ENCODE assay signal across 1 cellular context in genomic region chr10:104274762-104275721, GRCh38.
TF ChIP-seq lines count a peak whose summit lies in the region.

No MANE protein-coding gene starts in this region.

TF ChIP-seq in HepG2, 621 proteins besides CTCF, POLR2A, EP300 and RAD21 (continued from another document and continues in another):
- peak; percentile 83 for TF ChIP-seq KDM2A (CRISPR knock-in tag; IDR thresholded peaks at IDR 0.05; ENCODE audit: borderline replicate concordance, low read depth)
- no peak for TF ChIP-seq ZNF331 (CRISPR knock-in tag; IDR thresholded peaks at IDR 0.05)
- no peak for TF ChIP-seq PITX1 (CRISPR knock-in tag; IDR thresholded peaks at IDR 0.05)
- TF ChIP-seq ZNF569 (CRISPR knock-in tag; IDR thresholded peaks at IDR 0.05; ENCODE audit: borderline replicate concordance), result no peak
- TF ChIP-seq, protein P1, sequence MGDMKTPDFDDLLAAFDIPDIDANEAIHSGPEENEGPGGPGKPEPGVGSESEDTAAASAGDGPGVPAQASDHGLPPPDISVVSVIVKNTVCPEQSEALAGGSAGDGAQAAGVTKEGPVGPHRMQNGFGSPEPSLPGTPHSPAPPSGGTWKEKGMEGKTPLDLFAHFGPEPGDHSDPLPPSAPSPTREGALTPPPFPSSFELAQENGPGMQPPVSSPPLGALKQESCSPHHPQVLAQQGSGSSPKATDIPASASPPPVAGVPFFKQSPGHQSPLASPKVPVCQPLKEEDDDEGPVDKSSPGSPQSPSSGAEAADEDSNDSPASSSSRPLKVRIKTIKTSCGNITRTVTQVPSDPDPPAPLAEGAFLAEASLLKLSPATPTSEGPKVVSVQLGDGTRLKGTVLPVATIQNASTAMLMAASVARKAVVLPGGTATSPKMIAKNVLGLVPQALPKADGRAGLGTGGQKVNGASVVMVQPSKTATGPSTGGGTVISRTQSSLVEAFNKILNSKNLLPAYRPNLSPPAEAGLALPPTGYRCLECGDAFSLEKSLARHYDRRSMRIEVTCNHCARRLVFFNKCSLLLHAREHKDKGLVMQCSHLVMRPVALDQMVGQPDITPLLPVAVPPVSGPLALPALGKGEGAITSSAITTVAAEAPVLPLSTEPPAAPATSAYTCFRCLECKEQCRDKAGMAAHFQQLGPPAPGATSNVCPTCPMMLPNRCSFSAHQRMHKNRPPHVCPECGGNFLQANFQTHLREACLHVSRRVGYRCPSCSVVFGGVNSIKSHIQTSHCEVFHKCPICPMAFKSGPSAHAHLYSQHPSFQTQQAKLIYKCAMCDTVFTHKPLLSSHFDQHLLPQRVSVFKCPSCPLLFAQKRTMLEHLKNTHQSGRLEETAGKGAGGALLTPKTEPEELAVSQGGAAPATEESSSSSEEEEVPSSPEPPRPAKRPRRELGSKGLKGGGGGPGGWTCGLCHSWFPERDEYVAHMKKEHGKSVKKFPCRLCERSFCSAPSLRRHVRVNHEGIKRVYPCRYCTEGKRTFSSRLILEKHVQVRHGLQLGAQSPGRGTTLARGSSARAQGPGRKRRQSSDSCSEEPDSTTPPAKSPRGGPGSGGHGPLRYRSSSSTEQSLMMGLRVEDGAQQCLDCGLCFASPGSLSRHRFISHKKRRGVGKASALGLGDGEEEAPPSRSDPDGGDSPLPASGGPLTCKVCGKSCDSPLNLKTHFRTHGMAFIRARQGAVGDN (CRISPR knock-in tag; IDR thresholded peaks at IDR 0.05), result peak; percentile 88
- no peak for TF ChIP-seq HNRNPH1 (optimal IDR thresholded peaks at IDR 0.05; ENCODE audit: low read depth, low read length)
- TF ChIP-seq, protein P2, sequence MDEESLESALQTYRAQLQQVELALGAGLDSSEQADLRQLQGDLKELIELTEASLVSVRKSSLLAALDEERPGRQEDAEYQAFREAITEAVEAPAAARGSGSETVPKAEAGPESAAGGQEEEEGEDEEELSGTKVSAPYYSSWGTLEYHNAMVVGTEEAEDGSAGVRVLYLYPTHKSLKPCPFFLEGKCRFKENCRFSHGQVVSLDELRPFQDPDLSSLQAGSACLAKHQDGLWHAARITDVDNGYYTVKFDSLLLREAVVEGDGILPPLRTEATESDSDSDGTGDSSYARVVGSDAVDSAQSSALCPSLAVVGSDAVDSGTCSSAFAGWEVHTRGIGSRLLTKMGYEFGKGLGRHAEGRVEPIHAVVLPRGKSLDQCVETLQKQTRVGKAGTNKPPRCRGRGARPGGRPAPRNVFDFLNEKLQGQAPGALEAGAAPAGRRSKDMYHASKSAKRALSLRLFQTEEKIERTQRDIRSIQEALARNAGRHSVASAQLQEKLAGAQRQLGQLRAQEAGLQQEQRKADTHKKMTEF (CRISPR knock-in tag; IDR thresholded peaks at IDR 0.05), result no peak; the same call in 1 of the 2 replicates
- peak; percentile 71 for TF ChIP-seq SALL1 (CRISPR knock-in tag; IDR thresholded peaks at IDR 0.05)
- TF ChIP-seq IRX3 (CRISPR knock-in tag; IDR thresholded peaks at IDR 0.05; ENCODE audit: borderline replicate concordance, low read depth), result no peak
- TF ChIP-seq ZBTB1 (CRISPR knock-in tag; IDR thresholded peaks at IDR 0.05; ENCODE audit: borderline replicate concordance), result no peak
- peak; percentile 39; the same call in 1 of the 2 replicates for TF ChIP-seq MYC (CRISPR knock-in tag; IDR thresholded peaks at IDR 0.05; ENCODE audit: borderline replicate concordance)
- TF ChIP-seq HDAC2 (CRISPR knock-in tag; IDR thresholded peaks at IDR 0.05), result peak; percentile 37; the same call in 1 of the 2 replicates
- 0 out of 2 replicates have a peak, but pooled peaks have one; percentile 39 for TF ChIP-seq ZNF747 (CRISPR knock-in tag; IDR thresholded peaks at IDR 0.05; ENCODE audit: borderline replicate concordance)
- TF ChIP-seq RXRA (CRISPR knock-in tag; IDR thresholded peaks at IDR 0.05), result peak; percentile 27; the same call in 1 of the 2 replicates
- TF ChIP-seq ZMYM4 (CRISPR knock-in tag; IDR thresholded peaks at IDR 0.05), result peak; percentile 53; the same call in 1 of the 2 replicates
- TF ChIP-seq TFAP4 (IDR thresholded peaks at IDR 0.05; ENCODE audit: borderline replicate concordance, low read depth), result peak; percentile 45; the same call in 1 of the 2 replicates
- TF ChIP-seq SATB2 (CRISPR knock-in tag; IDR thresholded peaks at IDR 0.05), result no peak
- no peak for TF ChIP-seq ZFAT (CRISPR knock-in tag; conservative IDR thresholded peaks at IDR 0.05)
- TF ChIP-seq ZNF629 (CRISPR knock-in tag; conservative IDR thresholded peaks at IDR 0.05), result no peak
- TF ChIP-seq ZNF598 (CRISPR knock-in tag; IDR thresholded peaks at IDR 0.05; ENCODE audit: borderline replicate concordance), result no peak
- no peak for TF ChIP-seq MNT (IDR thresholded peaks at IDR 0.05)
- peak; percentile 42; the same call in 1 of the 2 replicates for TF ChIP-seq PHF8 (CRISPR knock-in tag; IDR thresholded peaks at IDR 0.05)
- TF ChIP-seq MBNL3 (CRISPR knock-in tag; conservative IDR thresholded peaks at IDR 0.05), result no peak
- TF ChIP-seq NFYC (CRISPR knock-in tag; IDR thresholded peaks at IDR 0.05), result no peak
- no peak for TF ChIP-seq ZFP36L2 (CRISPR knock-in tag; IDR thresholded peaks at IDR 0.05)
- TF ChIP-seq SPEN (CRISPR knock-in tag; IDR thresholded peaks at IDR 0.05; ENCODE audit: low read depth), result no peak; the same call in 1 of the 2 replicates
- TF ChIP-seq, protein P3, sequence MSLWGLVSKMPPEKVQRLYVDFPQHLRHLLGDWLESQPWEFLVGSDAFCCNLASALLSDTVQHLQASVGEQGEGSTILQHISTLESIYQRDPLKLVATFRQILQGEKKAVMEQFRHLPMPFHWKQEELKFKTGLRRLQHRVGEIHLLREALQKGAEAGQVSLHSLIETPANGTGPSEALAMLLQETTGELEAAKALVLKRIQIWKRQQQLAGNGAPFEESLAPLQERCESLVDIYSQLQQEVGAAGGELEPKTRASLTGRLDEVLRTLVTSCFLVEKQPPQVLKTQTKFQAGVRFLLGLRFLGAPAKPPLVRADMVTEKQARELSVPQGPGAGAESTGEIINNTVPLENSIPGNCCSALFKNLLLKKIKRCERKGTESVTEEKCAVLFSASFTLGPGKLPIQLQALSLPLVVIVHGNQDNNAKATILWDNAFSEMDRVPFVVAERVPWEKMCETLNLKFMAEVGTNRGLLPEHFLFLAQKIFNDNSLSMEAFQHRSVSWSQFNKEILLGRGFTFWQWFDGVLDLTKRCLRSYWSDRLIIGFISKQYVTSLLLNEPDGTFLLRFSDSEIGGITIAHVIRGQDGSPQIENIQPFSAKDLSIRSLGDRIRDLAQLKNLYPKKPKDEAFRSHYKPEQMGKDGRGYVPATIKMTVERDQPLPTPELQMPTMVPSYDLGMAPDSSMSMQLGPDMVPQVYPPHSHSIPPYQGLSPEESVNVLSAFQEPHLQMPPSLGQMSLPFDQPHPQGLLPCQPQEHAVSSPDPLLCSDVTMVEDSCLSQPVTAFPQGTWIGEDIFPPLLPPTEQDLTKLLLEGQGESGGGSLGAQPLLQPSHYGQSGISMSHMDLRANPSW (CRISPR knock-in tag; IDR thresholded peaks at IDR 0.05; ENCODE audit: borderline replicate concordance), result no peak
- TF ChIP-seq ATF7-NPFF (CRISPR knock-in tag; IDR thresholded peaks at IDR 0.05; ENCODE audit: low read depth), result peak; percentile 46; the same call in 1 of the 2 replicates
- no peak for TF ChIP-seq ZNF441 (CRISPR knock-in tag; IDR thresholded peaks at IDR 0.05; ENCODE audit: borderline replicate concordance)
- no peak for TF ChIP-seq SMAD9 (CRISPR knock-in tag; IDR thresholded peaks at IDR 0.05)
- no peak for TF ChIP-seq ZBTB34 (CRISPR knock-in tag; IDR thresholded peaks at IDR 0.05)
- no peak for TF ChIP-seq ZNF33B (CRISPR knock-in tag; IDR thresholded peaks at IDR 0.05)
- TF ChIP-seq RAD51 (IDR thresholded peaks at IDR 0.05; ENCODE audit: borderline replicate concordance), result no peak
- no peak for TF ChIP-seq SETDB1 (CRISPR knock-in tag; IDR thresholded peaks at IDR 0.05; ENCODE audit: borderline replicate concordance)
- no peak for TF ChIP-seq MTA1 (CRISPR knock-in tag; IDR thresholded peaks at IDR 0.05; ENCODE audit: borderline replicate concordance)
- TF ChIP-seq, protein P4, sequence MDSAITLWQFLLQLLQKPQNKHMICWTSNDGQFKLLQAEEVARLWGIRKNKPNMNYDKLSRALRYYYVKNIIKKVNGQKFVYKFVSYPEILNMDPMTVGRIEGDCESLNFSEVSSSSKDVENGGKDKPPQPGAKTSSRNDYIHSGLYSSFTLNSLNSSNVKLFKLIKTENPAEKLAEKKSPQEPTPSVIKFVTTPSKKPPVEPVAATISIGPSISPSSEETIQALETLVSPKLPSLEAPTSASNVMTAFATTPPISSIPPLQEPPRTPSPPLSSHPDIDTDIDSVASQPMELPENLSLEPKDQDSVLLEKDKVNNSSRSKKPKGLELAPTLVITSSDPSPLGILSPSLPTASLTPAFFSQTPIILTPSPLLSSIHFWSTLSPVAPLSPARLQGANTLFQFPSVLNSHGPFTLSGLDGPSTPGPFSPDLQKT (CRISPR knock-in tag; IDR thresholded peaks at IDR 0.05; ENCODE audit: borderline replicate concordance), result no peak
- TF ChIP-seq HMGA1 (CRISPR knock-in tag; conservative IDR thresholded peaks at IDR 0.05), result no peak
- TF ChIP-seq, protein P5, sequence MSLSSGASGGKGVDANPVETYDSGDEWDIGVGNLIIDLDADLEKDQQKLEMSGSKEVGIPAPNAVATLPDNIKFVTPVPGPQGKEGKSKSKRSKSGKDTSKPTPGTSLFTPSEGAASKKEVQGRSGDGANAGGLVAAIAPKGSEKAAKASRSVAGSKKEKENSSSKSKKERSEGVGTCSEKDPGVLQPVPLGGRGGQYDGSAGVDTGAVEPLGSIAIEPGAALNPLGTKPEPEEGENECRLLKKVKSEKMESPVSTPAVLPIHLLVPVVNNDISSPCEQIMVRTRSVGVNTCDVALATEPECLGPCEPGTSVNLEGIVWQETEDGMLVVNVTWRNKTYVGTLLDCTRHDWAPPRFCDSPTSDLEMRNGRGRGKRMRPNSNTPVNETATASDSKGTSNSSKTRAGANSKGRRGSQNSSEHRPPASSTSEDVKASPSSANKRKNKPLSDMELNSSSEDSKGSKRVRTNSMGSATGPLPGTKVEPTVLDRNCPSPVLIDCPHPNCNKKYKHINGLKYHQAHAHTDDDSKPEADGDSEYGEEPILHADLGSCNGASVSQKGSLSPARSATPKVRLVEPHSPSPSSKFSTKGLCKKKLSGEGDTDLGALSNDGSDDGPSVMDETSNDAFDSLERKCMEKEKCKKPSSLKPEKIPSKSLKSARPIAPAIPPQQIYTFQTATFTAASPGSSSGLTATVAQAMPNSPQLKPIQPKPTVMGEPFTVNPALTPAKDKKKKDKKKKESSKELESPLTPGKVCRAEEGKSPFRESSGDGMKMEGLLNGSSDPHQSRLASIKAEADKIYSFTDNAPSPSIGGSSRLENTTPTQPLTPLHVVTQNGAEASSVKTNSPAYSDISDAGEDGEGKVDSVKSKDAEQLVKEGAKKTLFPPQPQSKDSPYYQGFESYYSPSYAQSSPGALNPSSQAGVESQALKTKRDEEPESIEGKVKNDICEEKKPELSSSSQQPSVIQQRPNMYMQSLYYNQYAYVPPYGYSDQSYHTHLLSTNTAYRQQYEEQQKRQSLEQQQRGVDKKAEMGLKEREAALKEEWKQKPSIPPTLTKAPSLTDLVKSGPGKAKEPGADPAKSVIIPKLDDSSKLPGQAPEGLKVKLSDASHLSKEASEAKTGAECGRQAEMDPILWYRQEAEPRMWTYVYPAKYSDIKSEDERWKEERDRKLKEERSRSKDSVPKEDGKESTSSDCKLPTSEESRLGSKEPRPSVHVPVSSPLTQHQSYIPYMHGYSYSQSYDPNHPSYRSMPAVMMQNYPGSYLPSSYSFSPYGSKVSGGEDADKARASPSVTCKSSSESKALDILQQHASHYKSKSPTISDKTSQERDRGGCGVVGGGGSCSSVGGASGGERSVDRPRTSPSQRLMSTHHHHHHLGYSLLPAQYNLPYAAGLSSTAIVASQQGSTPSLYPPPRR (CRISPR knock-in tag; IDR thresholded peaks at IDR 0.05; ENCODE audit: borderline replicate concordance), result peak; percentile 45; the same call in 1 of the 2 replicates
- TF ChIP-seq CHCHD3 (CRISPR knock-in tag; IDR thresholded peaks at IDR 0.05), result no peak
- no peak for TF ChIP-seq MIER2 (CRISPR knock-in tag; IDR thresholded peaks at IDR 0.05)
- no peak for TF ChIP-seq ZFP1 (CRISPR knock-in tag; IDR thresholded peaks at IDR 0.05)
- TF ChIP-seq EED (CRISPR knock-in tag; IDR thresholded peaks at IDR 0.05), result peak; percentile 47; the same call in 1 of the 2 replicates
- peak; percentile 34; the same call in 1 of the 2 replicates for TF ChIP-seq SMC3 (IDR thresholded peaks at IDR 0.05; ENCODE audit: low read length)
- TF ChIP-seq, protein P6, sequence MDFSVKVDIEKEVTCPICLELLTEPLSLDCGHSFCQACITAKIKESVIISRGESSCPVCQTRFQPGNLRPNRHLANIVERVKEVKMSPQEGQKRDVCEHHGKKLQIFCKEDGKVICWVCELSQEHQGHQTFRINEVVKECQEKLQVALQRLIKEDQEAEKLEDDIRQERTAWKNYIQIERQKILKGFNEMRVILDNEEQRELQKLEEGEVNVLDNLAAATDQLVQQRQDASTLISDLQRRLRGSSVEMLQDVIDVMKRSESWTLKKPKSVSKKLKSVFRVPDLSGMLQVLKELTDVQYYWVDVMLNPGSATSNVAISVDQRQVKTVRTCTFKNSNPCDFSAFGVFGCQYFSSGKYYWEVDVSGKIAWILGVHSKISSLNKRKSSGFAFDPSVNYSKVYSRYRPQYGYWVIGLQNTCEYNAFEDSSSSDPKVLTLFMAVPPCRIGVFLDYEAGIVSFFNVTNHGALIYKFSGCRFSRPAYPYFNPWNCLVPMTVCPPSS (IDR thresholded peaks at IDR 0.05), result no peak
